ENCODE assay signal across 20 cellular contexts in the genomic region with DNA sequence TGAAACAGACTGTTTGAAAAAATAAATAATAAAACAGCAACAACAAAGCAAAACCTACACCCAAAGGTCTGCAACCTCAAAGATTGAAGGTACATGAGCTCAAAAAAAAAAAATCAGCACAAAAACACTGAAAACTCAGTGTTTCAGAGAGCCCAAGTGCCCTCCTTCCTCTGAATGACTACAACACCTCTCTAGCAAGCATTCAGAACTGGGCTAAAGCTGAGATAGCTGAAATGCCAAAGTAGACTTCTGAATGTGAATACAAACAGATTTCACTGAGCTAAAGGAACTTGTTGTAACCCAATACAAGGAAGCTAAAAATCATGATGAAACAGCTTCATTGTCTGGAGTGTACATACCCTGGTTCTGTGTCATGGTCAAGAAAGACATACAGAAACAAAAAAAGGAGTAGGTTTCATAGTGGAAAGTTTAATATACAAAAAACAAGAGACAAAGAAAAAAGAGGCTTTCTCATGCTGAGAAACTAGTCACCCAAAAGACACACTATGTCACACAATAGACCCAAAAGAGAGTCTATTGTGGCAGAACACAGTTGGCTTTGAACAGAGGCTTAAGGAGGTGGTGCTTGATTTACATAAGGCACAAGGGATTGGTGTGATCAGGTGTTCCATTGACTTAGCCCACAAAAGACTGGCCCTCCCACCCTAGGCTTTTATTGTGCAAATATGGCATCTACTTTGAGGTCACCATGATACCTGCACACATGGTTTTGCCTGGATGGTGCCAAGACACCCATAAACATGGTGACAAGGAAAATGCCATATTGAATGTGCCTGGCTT.
"Had no signal": no experiment of that assay in that cellular context is flagged by ENCODE, and none has a peak within 500 bp of the region (broad histone marks: within the 10 kb centered on the region; RNA-seq: fewer than 3 reads in every experiment).

No MANE protein-coding gene starts in this region.

- H3K9me3 ChIP-seq: adrenal gland, MG63, Peyer's patch had no signal

- H3K4me1 ChIP-seq: adrenal gland, Peyer's patch had no signal

- DNase-seq: activated CD4-positive, alpha-beta T cell treated with anti-CD3 and anti-CD28 coated beads for 48 hours; activated CD4-positive, alpha-beta T cell treated with anti-CD3 and anti-CD28 coated beads, Interleukin-2, amount 50 U/mL, for 4 hours; activated CD4-positive, CD25-positive, alpha-beta regulatory T cell treated with anti-CD3 and anti-CD28 coated beads, Interleukin-2, amount 50 U/mL, for 72 hours; activated CD8-positive, alpha-beta memory T cell treated with anti-CD3 and anti-CD28 coated beads, Interleukin-2, amount 50 U/mL, for 48 hours; activated CD8-positive, alpha-beta T cell treated with anti-CD3 and anti-CD28 coated beads, Interleukin-2, amount 10 ng/mL, durations not matched to agents 7 days and 5 days; activated naive CD4-positive, alpha-beta T cell treated with anti-CD3 and anti-CD28 coated beads, Interleukin-2, amount 50 U/mL, for 16 hours; activated naive CD8-positive, alpha-beta T cell treated with anti-CD3 and anti-CD28 coated beads, Interleukin-2, amount 10 ng/mL, durations not matched to agents 7 days and 5 days; activated T-cell treated with anti-CD3 and anti-CD28 coated beads, Interleukin-2, amount 50 U/mL, for 1 hour; adrenal gland; anterior cingulate cortex; MG63; MV-4-11; NCI-H1092 treated with DMSO at 0.1 percent for 48 hours; NCI-H1417 treated with DMSO at 0.1 percent for 48 hours; NCI-H1694; NCI-H2029; NCI-H510A treated with DMSO at 0.1 percent for 48 hours; Peyer's patch; SHP77 had no signal

- H3K27me3 ChIP-seq: adrenal gland, MG63, Peyer's patch had no signal

- H3K4me3 ChIP-seq: adrenal gland, MG63, Peyer's patch had no signal

- H3K36me3 ChIP-seq: adrenal gland, MG63, Peyer's patch had no signal

- H3K27ac ChIP-seq: adrenal gland, Peyer's patch, RWPE1 had no signal
